Comparison of ENCODE assay signal across 15 cellular contexts in genomic region chr12:111287125-111287900, GRCh38.
"Had no signal": no experiment of that assay in that cellular context is flagged by ENCODE, and none has a peak within 500 bp of the region (broad histone marks: within the 10 kb centered on the region; RNA-seq: fewer than 3 reads in every experiment).

No MANE protein-coding gene starts in this region.

- H3K36me3 Mint-ChIP-seq: activated naive CD8-positive, alpha-beta T cell treated with anti-CD3 and anti-CD28 coated beads, Interleukin-2, amount 10 ng/mL, durations not matched to agents 7 days and 5 days had no signal

- H3K27ac ChIP-seq: brain microvascular endothelial cell, neutrophil, tibial artery, WERI-Rb-1 had no signal

- H3K4me3 ChIP-seq: tibial artery had no signal

- H3K27me3 ChIP-seq: brain microvascular endothelial cell, neutrophil had no signal

- H3K27ac Mint-ChIP-seq: activated CD4-positive, alpha-beta T cell treated with anti-CD3 and anti-CD28 coated beads for 36 hours; activated CD8-positive, alpha-beta T cell treated with anti-CD3 and anti-CD28 coated beads for 36 hours; activated naive CD8-positive, alpha-beta T cell treated with anti-CD3 and anti-CD28 coated beads, Interleukin-2, amount 10 ng/mL, durations not matched to agents 7 days and 5 days had no signal

- H3K4me3 Mint-ChIP-seq: activated CD4-positive, alpha-beta T cell treated with anti-CD3 and anti-CD28 coated beads for 36 hours; activated CD8-positive, alpha-beta T cell treated with anti-CD3 and anti-CD28 coated beads for 36 hours; activated naive CD8-positive, alpha-beta T cell treated with anti-CD3 and anti-CD28 coated beads, Interleukin-2, amount 10 ng/mL, durations not matched to agents 7 days and 5 days; naive thymus-derived CD8-positive, alpha-beta T cell had no signal

- H3K27me3 Mint-ChIP-seq: activated CD4-positive, alpha-beta T cell treated with anti-CD3 and anti-CD28 coated beads for 36 hours; activated CD8-positive, alpha-beta T cell treated with anti-CD3 and anti-CD28 coated beads for 36 hours; activated naive CD8-positive, alpha-beta T cell treated with anti-CD3 and anti-CD28 coated beads, Interleukin-2, amount 10 ng/mL, durations not matched to agents 7 days and 5 days had no signal

- H3K4me1 Mint-ChIP-seq: activated CD4-positive, alpha-beta T cell treated with anti-CD3 and anti-CD28 coated beads for 36 hours; activated naive CD8-positive, alpha-beta T cell treated with anti-CD3 and anti-CD28 coated beads, Interleukin-2, amount 10 ng/mL, durations not matched to agents 7 days and 5 days; naive thymus-derived CD8-positive, alpha-beta T cell had no signal

- H3K4me1 ChIP-seq: tibial artery had no signal

- H3K9me3 ChIP-seq: neutrophil, tibial artery had no signal

- DNase-seq: activated CD4-positive, alpha-beta T cell treated with anti-CD3 and anti-CD28 coated beads for 36 hours; activated CD8-positive, alpha-beta memory T cell treated with anti-CD3 and anti-CD28 coated beads, Interleukin-2, amount 50 U/mL, for 4 hours; activated CD8-positive, alpha-beta T cell treated with anti-CD3 and anti-CD28 coated beads for 36 hours; activated naive CD8-positive, alpha-beta T cell treated with anti-CD3 and anti-CD28 coated beads, Interleukin-2, amount 10 ng/mL, durations not matched to agents 7 days and 5 days; brain microvascular endothelial cell; effector CD8-positive, alpha-beta T cell; foreskin melanocyte; head of caudate nucleus; mesenchymal stem cell; naive thymus-derived CD8-positive, alpha-beta T cell; stimulated activated CD4-positive, alpha-beta T cell treated with anti-CD3 and anti-CD28 coated beads, Interleukin-4, amount 100 ng/mL, for 24 hours; stimulated activated naive CD4-positive, alpha-beta T cell; tibial artery; WERI-Rb-1 had no signal

- H3K36me3 ChIP-seq: brain microvascular endothelial cell, neutrophil, tibial artery, WERI-Rb-1 had no signal

- H3K9me3 Mint-ChIP-seq: activated CD8-positive, alpha-beta T cell treated with anti-CD3 and anti-CD28 coated beads for 36 hours; activated naive CD8-positive, alpha-beta T cell treated with anti-CD3 and anti-CD28 coated beads, Interleukin-2, amount 10 ng/mL, durations not matched to agents 7 days and 5 days had no signal

- ATAC-seq: activated CD4-positive, alpha-beta T cell treated with anti-CD3 and anti-CD28 coated beads for 36 hours; activated CD8-positive, alpha-beta T cell treated with anti-CD3 and anti-CD28 coated beads for 36 hours; naive thymus-derived CD8-positive, alpha-beta T cell had no signal
